Comparison of ENCODE assay signal across 8 cellular contexts in the genomic region with DNA sequence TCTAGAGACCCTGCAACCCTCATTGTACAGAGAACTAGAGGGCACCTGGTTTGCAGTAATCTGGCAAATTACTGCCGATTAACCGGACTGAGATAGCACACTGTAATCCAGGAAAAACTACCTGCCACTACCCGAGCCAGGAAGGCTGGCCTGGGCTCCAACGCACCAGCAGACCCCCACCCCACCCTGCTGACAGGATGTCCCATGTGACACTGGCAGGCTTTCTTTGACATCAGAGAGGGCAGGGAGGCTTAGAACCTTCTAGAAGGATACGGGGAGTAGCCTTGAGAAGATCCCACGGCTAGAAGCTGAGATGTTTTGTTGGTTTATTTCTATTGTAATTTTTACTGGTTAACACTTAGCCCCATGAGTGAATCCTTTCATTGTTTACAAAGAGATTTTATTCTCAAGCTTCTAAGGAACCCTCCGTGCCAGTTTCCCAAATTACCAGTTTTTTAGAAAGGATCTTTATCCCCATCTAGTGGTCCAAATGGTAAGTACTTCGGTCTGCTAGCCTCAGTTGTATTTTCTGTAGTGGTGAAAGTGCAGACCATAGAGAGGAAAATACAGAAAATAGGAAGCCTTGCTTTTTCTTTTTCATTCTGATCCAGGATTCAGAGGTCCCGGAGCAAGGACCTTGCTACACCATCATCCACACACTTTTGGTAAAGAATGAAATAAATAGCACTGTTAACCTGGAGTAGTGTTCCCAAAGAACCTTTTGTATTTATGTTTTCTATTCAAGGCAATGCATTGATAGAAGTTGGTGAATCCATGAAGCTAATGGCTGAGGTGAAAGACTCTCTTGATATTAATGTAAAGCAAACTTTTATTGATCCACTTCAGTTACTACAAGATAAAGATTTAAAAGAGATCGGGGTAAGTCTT.
DNase-seq lines count a peak whose midpoint lies in the region; ATAC-seq and TF ChIP-seq lines count a peak whose summit lies in the region.

No MANE protein-coding gene starts in this region.

- ATAC-seq in HG02763 (IDR thresholded peaks at IDR 0.05; ENCODE audit: unreplicated experiment) (no peak), HG02970 (IDR thresholded peaks at IDR 0.05; ENCODE audit: low FRiP score, unreplicated experiment) (no peak), gastrocnemius medialis (no peak)

- H3K4me3 ChIP-seq in gastrocnemius medialis: no peak overlapping the region

- peaks cover 34% of the 10 kb centered on the region for H3K4me1 Mint-ChIP-seq in nephron progenitor cell

- peaks cover 3% of the 10 kb centered on the region for H3K27me3 Mint-ChIP-seq in nephron progenitor cell (ENCODE audit: low read depth, poor library complexity)

- TF ChIP-seq POLR2A in gastrocnemius medialis (IDR thresholded peaks at IDR 0.05): no peak

- in situ Hi-C loops in gastrocnemius medialis (cut with MboI; ENCODE audit: low sequenced_read_pairs in 4 of 4): loop anchor here (25.0 kb wide), 4 partner anchors 165 to 465 kb away; no protein-coding TSS in a partner anchor

- H3K9me3 ChIP-seq in gastrocnemius medialis: no peaks in the 10 kb centered on the region

- no peaks in the 10 kb centered on the region for H3K4me1 ChIP-seq in gastrocnemius medialis

- TF ChIP-seq CTCF in nephron progenitor cell (IDR thresholded peaks at IDR 0.05) (peak; percentile 45), gastrocnemius medialis (IDR thresholded peaks at IDR 0.05 in 4 of 5, conservative IDR thresholded peaks at IDR 0.05 in 1 of 5) (peak in 2 of 5 experiments; percentile 15 to 37)

- H3K27me3 ChIP-seq in gastrocnemius medialis: no peaks in the 10 kb centered on the region

- DNase-seq in EL (peak; percentile 21), NAMALWA (ENCODE audit: low spot score) (peak; percentile 63), nephron progenitor cell (no peak), UCSD-AML1 (lab: John Stamatoyannopoulos, UW; ENCODE audit: unreplicated experiment) (no peak), gastrocnemius medialis (no peak)

- H3K4me3 Mint-ChIP-seq in nephron progenitor cell: no peak overlapping the region

- peak overlapping the region; percentile 95 for H3K27ac ChIP-seq in cingulate gyrus (ENCODE audit: low read depth, low read length)
- H3K27ac ChIP-seq in gastrocnemius medialis: no peak overlapping the region

- no peak overlapping the region for H3K27ac Mint-ChIP-seq in nephron progenitor cell

- H3K36me3 ChIP-seq in gastrocnemius medialis: no peaks in the 10 kb centered on the region

- intact Hi-C loops in gastrocnemius medialis (cut with DNase I; ENCODE audit: low total_unique reads): no loop called here

- no peaks in the 10 kb centered on the region for H3K36me3 Mint-ChIP-seq in nephron progenitor cell (ENCODE audit: low read depth)

- H3K9me3 Mint-ChIP-seq in nephron progenitor cell: no peaks in the 10 kb centered on the region

Comparison
In these comparisons a context has a peak if more than half of its experiments do, and no peak if none do; other contexts are left out.
1. DNase-seq: peak in EL (single experiment) and NAMALWA (single experiment); none in nephron progenitor cell (single experiment), UCSD-AML1 (single experiment) and gastrocnemius medialis (0 of 2).